Comparison of ENCODE assay signal across 26 cellular contexts in the genomic region with DNA sequence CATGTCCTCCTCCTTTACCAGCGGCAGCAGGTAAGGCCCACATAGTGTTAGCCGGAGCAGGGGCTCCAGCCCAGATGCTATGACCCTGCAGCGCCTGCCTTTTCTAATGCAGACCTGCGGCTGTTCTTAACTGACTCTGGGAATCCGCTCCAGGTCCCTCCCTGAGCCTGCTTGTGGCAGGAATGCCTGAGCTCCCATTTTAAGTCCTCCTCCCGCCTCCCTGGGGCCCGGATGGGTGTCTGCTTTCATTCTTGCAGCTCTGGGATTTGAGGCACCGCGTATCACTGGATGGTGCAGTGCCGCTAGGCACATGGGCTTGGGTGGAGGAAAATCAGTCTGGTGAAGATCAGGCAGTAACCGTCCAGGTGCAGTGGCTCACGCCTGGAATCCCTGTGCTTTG. TPM values are rescaled to one million over a fixed set of nuclear protein-coding genes. Genes with fewer than 3 reads are reported as not detected.
DNase-seq lines count a peak whose midpoint lies in the region; TF ChIP-seq lines count a peak whose summit lies in the region.
"Had no signal": no experiment of that assay in that cellular context is flagged by ENCODE, and none has a peak within 500 bp of the region (broad histone marks: within the 10 kb centered on the region; RNA-seq: fewer than 3 reads in every experiment).

No MANE protein-coding gene starts in this region.

- no peaks in the 10 kb centered on the region for H3K9me3 Mint-ChIP-seq in mesothelial cell of epicardium
- H3K9me3 Mint-ChIP-seq: stimulated activated effector memory CD8-positive, alpha-beta T cell treated with anti-CD3 and anti-CD28 coated beads, Interleukin-12 subunit alpha, Interleukin-12 subunit beta, amount 100 ng/mL, for 72 hours had no signal

- intact Hi-C loops in colonic mucosa (cut with DNase I) (no loop called here), lower leg skin (cut with DNase I; ENCODE audit: low total_unique reads) (no loop called here)

- no peak for TF ChIP-seq RAD21 in SK-N-SH (IDR thresholded peaks at IDR 0.05; ENCODE audit: low read length)

- H2AFZ ChIP-seq in SK-N-SH (ENCODE audit: low read depth) = no peak overlapping the region
- H2AFZ ChIP-seq: PC-9 had no signal

- no peaks in the 10 kb centered on the region for H3K27me3 Mint-ChIP-seq in mesothelial cell of epicardium (ENCODE audit: low read depth)
- H3K27me3 Mint-ChIP-seq: brain had no signal

- H3K79me2 ChIP-seq in SK-N-SH (ENCODE audit: insufficient read depth) = peaks cover 8% of the 10 kb centered on the region; the same call in 1 of the 2 replicates

- TF ChIP-seq CTCF in mesothelial cell of epicardium (IDR thresholded peaks at IDR 0.05; ENCODE audit: unreplicated experiment) = no peak
- no peak for TF ChIP-seq CTCF in colonic mucosa (IDR thresholded peaks at IDR 0.05)
- TF ChIP-seq CTCF in lower leg skin (IDR thresholded peaks at IDR 0.05) = no peak
- TF ChIP-seq CTCF in SK-N-SH (IDR thresholded peaks at IDR 0.05) = no peak

- DNase-seq in NCI-H82 (lab: John Stamatoyannopoulos, UW) (peak; percentile 37), NCI-H82 treated with DMSO at 0.1 percent for 48 hours (lab: John Stamatoyannopoulos, UW; ENCODE audit: unreplicated experiment) (no peak), iPS DF 19.7 (ENCODE audit: low read depth, low spot score) (peak; percentile 65), mesothelial cell of epicardium (ENCODE audit: low spot score in 2 of 2, unreplicated experiment in 2 of 2) (no peak), colonic mucosa (no peak), lower leg skin (ENCODE audit: low spot score in 2 of 2) (no peak), SK-N-SH (no peak)
- no peak for DNase-seq in stimulated activated CD4-positive, alpha-beta T cell treated with anti-CD3 and anti-CD28 coated beads, Interleukin-1b, Interleukin-23, amount 100 ng/mL, for 48 hours
- DNase-seq: activated CD4-positive, alpha-beta T cell treated with anti-CD3 and anti-CD28 coated beads for 1 hour; activated CD8-positive, alpha-beta T cell treated with anti-CD3 and anti-CD28 coated beads, Interleukin-2, amount 10 ng/mL, durations not matched to agents 7 days and 5 days; AML-193; CD8-positive, alpha-beta memory T cell; GDM1; Karpas-422; kidney glomerular epithelial cell; midbrain; NCI-H1048; NCI-H2029 treated with DMSO at 0.1 percent for 48 hours; NCI-H345; SIG-M5; stimulated activated CD4-positive, alpha-beta T cell treated with anti-CD3 and anti-CD28 coated beads, Interleukin-2, amount 100 ng/mL, for 24 hours; T-cell had no signal

- H3F3A ChIP-seq in SK-N-SH (replicated peaks; ENCODE audit: insufficient read depth) = no peaks in the 10 kb centered on the region

- no peak for TF ChIP-seq EP300 in SK-N-SH (IDR thresholded peaks at IDR 0.05; ENCODE audit: borderline replicate concordance in 1 of 2, low read depth in 1 of 2, low read length in 1 of 2)

- CTCF ChIA-PET in SK-N-SH (lab: Yijun Ruan, JAX) = interaction anchor here (3.3 kb wide), 1 partner anchor 11 kb away, joined by 11 read pairs; no protein-coding TSS in a partner anchor

- H3K4me1 Mint-ChIP-seq in mesothelial cell of epicardium = peaks cover 44% of the 10 kb centered on the region
- H3K4me1 Mint-ChIP-seq: stimulated activated effector memory CD8-positive, alpha-beta T cell treated with anti-CD3 and anti-CD28 coated beads, Interleukin-12 subunit alpha, Interleukin-12 subunit beta, amount 100 ng/mL, for 72 hours had no signal

- no peaks in the 10 kb centered on the region; the same call in 1 of the 2 replicates for H4K20me1 ChIP-seq in SK-N-SH (ENCODE audit: insufficient read depth)

- POLR2A ChIA-PET in SK-N-SH (lab: Yijun Ruan, JAX) = no interaction called here

- H3K4me2 ChIP-seq in SK-N-SH = no peak overlapping the region
- H3K4me2 ChIP-seq: PC-9 had no signal

- H3K27ac ChIP-seq in colonic mucosa = no peak overlapping the region
- H3K27ac ChIP-seq in SK-N-SH (ENCODE audit: low read depth in 2 of 2, low read length in 1 of 2) = no peak overlapping the region
- H3K27ac ChIP-seq: PC-9, thoracic aorta had no signal

- H3K4me3 ChIP-seq in colonic mucosa (no peak overlapping the region), lower leg skin (ENCODE audit: low read depth, poor library complexity, severe bottlenecking) (no peak overlapping the region), SK-N-SH (ENCODE audit: low read depth in 2 of 2, low read length in 1 of 2) (no peak overlapping the region)
- H3K4me3 ChIP-seq: PC-9, thoracic aorta had no signal

- 86 to 87% methylated on average over 12 of the region's 12 CpGs for WGBS in lower leg skin, 2 donors
- 92% methylated on average over 9 of the region's 12 CpGs for WGBS in SK-N-SH (ENCODE audit: low lambda C conversion rate)

- H3K4me1 ChIP-seq in colonic mucosa = no peaks in the 10 kb centered on the region
- peaks cover 0 to 21% of the 10 kb centered on the region in 2 experiments; a peak in 2 of 4 replicates for H3K4me1 ChIP-seq in SK-N-SH (ENCODE audit: control insufficient read depth in 1 of 2, insufficient read depth in 2 of 2, low read depth in 1 of 2, low read length in 1 of 2)

- H3K27me3 ChIP-seq in colonic mucosa (no peaks in the 10 kb centered on the region), SK-N-SH (ENCODE audit: insufficient read depth) (no peaks in the 10 kb centered on the region)

- H3K9ac ChIP-seq in colonic mucosa (ENCODE audit: low read depth in 2 of 2, low read length in 2 of 2) = no peak overlapping the region
- H3K9ac ChIP-seq in SK-N-SH = no peak overlapping the region

- peak overlapping the region; percentile 76 for H3K27ac Mint-ChIP-seq in mesothelial cell of epicardium
- H3K27ac Mint-ChIP-seq: activated CD8-positive, alpha-beta T cell treated with anti-CD3 and anti-CD28 coated beads, Interleukin-2, amount 10 ng/mL, durations not matched to agents 7 days and 5 days; CD8-positive, alpha-beta memory T cell; stimulated activated effector memory CD8-positive, alpha-beta T cell treated with anti-CD3 and anti-CD28 coated beads, Interleukin-12 subunit alpha, Interleukin-12 subunit beta, amount 100 ng/mL, for 72 hours; T-cell had no signal

- H3K4me3 Mint-ChIP-seq in mesothelial cell of epicardium = no peak overlapping the region
- H3K4me3 Mint-ChIP-seq: activated CD8-positive, alpha-beta T cell treated with anti-CD3 and anti-CD28 coated beads, Interleukin-2, amount 10 ng/mL, durations not matched to agents 7 days and 5 days; CD8-positive, alpha-beta memory T cell; stimulated activated effector memory CD8-positive, alpha-beta T cell treated with anti-CD3 and anti-CD28 coated beads, Interleukin-12 subunit alpha, Interleukin-12 subunit beta, amount 100 ng/mL, for 72 hours; T-cell had no signal

- no peaks in the 10 kb centered on the region for H3K36me3 ChIP-seq in colonic mucosa
- H3K36me3 ChIP-seq in SK-N-SH (replicated peaks in 1 of 2; ENCODE audit: control insufficient read depth in 1 of 2, insufficient read depth in 2 of 2, low read length in 1 of 2) = no peaks in the 10 kb centered on the region

- H3K9me3 ChIP-seq in colonic mucosa = no peaks in the 10 kb centered on the region
- no peaks in the 10 kb centered on the region for H3K9me3 ChIP-seq in SK-N-SH
- H3K9me3 ChIP-seq: thoracic aorta had no signal

- no peak for TF ChIP-seq POLR2A in lower leg skin (IDR thresholded peaks at IDR 0.05)

- no peaks in the 10 kb centered on the region for H3K9me2 ChIP-seq in SK-N-SH

- peaks cover 10% of the 10 kb centered on the region for H3K36me3 Mint-ChIP-seq in mesothelial cell of epicardium
- H3K36me3 Mint-ChIP-seq: CD8-positive, alpha-beta memory T cell; stimulated activated effector memory CD8-positive, alpha-beta T cell treated with anti-CD3 and anti-CD28 coated beads, Interleukin-12 subunit alpha, Interleukin-12 subunit beta, amount 100 ng/mL, for 72 hours; T-cell had no signal

TF ChIP-seq in SK-N-SH, 30 proteins besides CTCF, POLR2A, EP300 and RAD21:
- no peak for TF ChIP-seq JUND (IDR thresholded peaks at IDR 0.05)
- no peak for TF ChIP-seq RCOR1 (IDR thresholded peaks at IDR 0.05; ENCODE audit: low read length)
- no peak for TF ChIP-seq MXI1 (IDR thresholded peaks at IDR 0.05; ENCODE audit: low read depth, low read length)
- no peak for TF ChIP-seq POLR2AphosphoS5 (IDR thresholded peaks at IDR 0.05; ENCODE audit: low read depth, low read length)
- TF ChIP-seq, protein P1, sequence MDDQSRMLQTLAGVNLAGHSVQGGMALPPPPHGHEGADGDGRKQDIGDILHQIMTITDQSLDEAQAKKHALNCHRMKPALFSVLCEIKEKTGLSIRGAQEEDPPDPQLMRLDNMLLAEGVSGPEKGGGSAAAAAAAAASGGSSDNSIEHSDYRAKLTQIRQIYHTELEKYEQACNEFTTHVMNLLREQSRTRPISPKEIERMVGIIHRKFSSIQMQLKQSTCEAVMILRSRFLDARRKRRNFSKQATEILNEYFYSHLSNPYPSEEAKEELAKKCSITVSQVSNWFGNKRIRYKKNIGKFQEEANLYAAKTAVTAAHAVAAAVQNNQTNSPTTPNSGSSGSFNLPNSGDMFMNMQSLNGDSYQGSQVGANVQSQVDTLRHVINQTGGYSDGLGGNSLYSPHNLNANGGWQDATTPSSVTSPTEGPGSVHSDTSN (IDR thresholded peaks at IDR 0.05) = no peak
- TF ChIP-seq GATA2 (CRISPR knock-in tag; IDR thresholded peaks at IDR 0.05) = no peak
- no peak for TF ChIP-seq SMC3 (IDR thresholded peaks at IDR 0.05; ENCODE audit: low read depth, low read length)
- no peak for TF ChIP-seq MEF2A (IDR thresholded peaks at IDR 0.05; ENCODE audit: borderline replicate concordance, low read depth)
TF ChIP-seq in SK-N-SH: peak in this region for 0.

RNA-seq across cellular contexts. Expression of a gene that starts 7.6 kb away (rescaled TPM):
- 46.7 to 49.4 TPM (median 48.8 TPM) in 3 replicates for total RNA-seq in mesothelial cell of epicardium
- 1 to 10 TPM; 4.7 to 9.9 TPM for total RNA-seq in colonic mucosa
- 10 to 100 TPM; 27.9 to 49.1 (median 42.0) TPM for total RNA-seq in lower leg skin
- polyA plus RNA-seq in SK-N-SH (2012; rRNA removed) = 34.9 and 40.1 TPM in 2 replicates
- polyA plus RNA-seq in SK-N-SH (2012; cell fraction: cytosol; rRNA removed) = 22.9 and 33.7 TPM in 2 replicates
- polyA plus RNA-seq in SK-N-SH (2012; cell fraction: nucleus; rRNA removed) = 40.6 and 55.1 TPM in 2 replicates
- total RNA-seq: activated CD8-positive, alpha-beta T cell treated with anti-CD3 and anti-CD28 coated beads, Interleukin-2, amount 10 ng/mL, durations not matched to agents 7 days and 5 days had no signal
- polyA plus RNA-seq: CD8-positive, alpha-beta memory T cell had no signal

Comparison
In these comparisons a context has a peak if more than half of its experiments do, and no peak if none do; other contexts are left out.
1. DNase-seq: peak in NCI-H82 (single experiment) and iPS DF 19.7 (single experiment); none in NCI-H82 treated with DMSO at 0.1 percent for 48 hours (single experiment), mesothelial cell of epicardium (0 of 2), colonic mucosa (single experiment), lower leg skin (0 of 2), SK-N-SH (single experiment) and stimulated activated CD4-positive, alpha-beta T cell treated with anti-CD3 and anti-CD28 coated beads, Interleukin-1b, Interleukin-23, amount 100 ng/mL, for 48 hours (single experiment).